ENCODE assay signal across 1 cellular context in genomic region chr9:134421888-134422287, GRCh38.
TF ChIP-seq lines count a peak whose summit lies in the region.

No MANE protein-coding gene starts in this region.

TF ChIP-seq in H1, 55 proteins besides CTCF, POLR2A, EP300 and RAD21:
- TF ChIP-seq RFX5 (IDR thresholded peaks at IDR 0.05; ENCODE audit: borderline replicate concordance, low read depth, low read length), result no peak
TF ChIP-seq in H1: peak in this region for 0.
